Comparison of ENCODE assay signal across 8 cellular contexts in genomic region chr17:67386965-67387551, GRCh38. TPM values are rescaled to one million over a fixed set of nuclear protein-coding genes. Genes with fewer than 3 reads are reported as not detected.
DNase-seq lines count a peak whose midpoint lies in the region; ATAC-seq, FAIRE-seq and TF ChIP-seq lines count a peak whose summit lies in the region.

No MANE protein-coding gene starts in this region.

- peaks cover 18% of the 10 kb centered on the region for H3K36me3 Mint-ChIP-seq in stimulated activated effector memory CD8-positive, alpha-beta T cell treated with anti-CD3 and anti-CD28 coated beads, Interleukin-12 subunit alpha, Interleukin-12 subunit beta, amount 100 ng/mL, for 72 hours

- no peak overlapping the region for H3K9ac ChIP-seq in GM12878 (ENCODE audit: control insufficient read depth, insufficient read depth, low read length)

- TF ChIP-seq EP300 in GM12878 (IDR thresholded peaks at IDR 0.05; ENCODE audit: borderline replicate concordance in 1 of 2, control insufficient read depth in 1 of 2, low read depth in 2 of 2, low read length in 2 of 2): no peak

- no peaks in the 10 kb centered on the region for H4K20me1 ChIP-seq in GM12878 (ENCODE audit: control insufficient read depth, insufficient read depth)

- H3K4me1 ChIP-seq in GM12878 (ENCODE audit: control insufficient read depth, insufficient read depth, low read length) (peaks cover 27% of the 10 kb centered on the region), right lobe of liver (peaks cover 0 to 32% (median 10%) of the 10 kb centered on the region in 4 donors)

- intact Hi-C loops in GM12878 (cut with micrococcal nuclease; ENCODE audit: unreplicated experiment): no loop called here
- intact Hi-C loops in right lobe of liver (cut with DNase I): no loop called here

- H3K9me3 ChIP-seq in MG63: no peaks in the 10 kb centered on the region
- no peaks in the 10 kb centered on the region; the same call in 2 of the 3 replicates for H3K9me3 ChIP-seq in GM12878 (replicated peaks; ENCODE audit: control insufficient read depth, insufficient read depth, low read length)
- H3K9me3 ChIP-seq in right lobe of liver: no peaks in the 10 kb centered on the region

- peak; percentile 76 for DNase-seq in ELR (ENCODE audit: low read depth)
- DNase-seq in MG63: peak; percentile 27
- DNase-seq in T1000 (lab: John Stamatoyannopoulos, UW): peak; percentile 16
- no peak for DNase-seq in GM12878 (ENCODE audit: low read depth, low spot score)
- DNase-seq in right lobe of liver: peak in 1 of 3 donors; percentile 45
- peak; percentile 66 to 88 for DNase-seq in stimulated activated effector memory CD8-positive, alpha-beta T cell treated with anti-CD3 and anti-CD28 coated beads, Interleukin-12 subunit alpha, Interleukin-12 subunit beta, amount 100 ng/mL, for 72 hours (ENCODE audit: low spot score in 2 of 2)

- RAD21 ChIA-PET in GM12878 (lab: Charles Lee; ENCODE audit: unreplicated experiment): interaction anchor here (0.6 to 6.4 kb wide), 3 partner anchors 85 to 216 kb away, joined by 3 to 44 read pairs (median 3); no protein-coding TSS in a partner anchor

- WGBS in GM12878 (ENCODE audit: insufficient coverage, insufficient replicate concordance, low lambda C conversion rate, missing lambda C conversion rate): 52% methylated on average over 16 of the region's 16 CpGs
- WGBS in right lobe of liver (ENCODE audit: insufficient coverage, low coverage, low lambda C conversion rate, missing lambda C conversion rate): 73% methylated on average over 13 of the region's 16 CpGs

- no peak overlapping the region for H3K4me3 Mint-ChIP-seq in stimulated activated effector memory CD8-positive, alpha-beta T cell treated with anti-CD3 and anti-CD28 coated beads, Interleukin-12 subunit alpha, Interleukin-12 subunit beta, amount 100 ng/mL, for 72 hours

- peak overlapping the region; percentile 88 for H3K27ac Mint-ChIP-seq in stimulated activated effector memory CD8-positive, alpha-beta T cell treated with anti-CD3 and anti-CD28 coated beads, Interleukin-12 subunit alpha, Interleukin-12 subunit beta, amount 100 ng/mL, for 72 hours

- POLR2A ChIA-PET in GM12878 (lab: Charles Lee): no interaction called here

- H3K27me3 ChIP-seq in MG63: no peaks in the 10 kb centered on the region
- H3K27me3 ChIP-seq in GM12878 (replicated peaks in 1 of 2; ENCODE audit: control insufficient read depth in 2 of 2, insufficient read depth in 2 of 2, low read length in 1 of 2): no peaks in the 10 kb centered on the region
- no peaks in the 10 kb centered on the region for H3K27me3 ChIP-seq in right lobe of liver

- TF ChIP-seq RAD21 in GM12878 (IDR thresholded peaks at IDR 0.05; ENCODE audit: insufficient read depth, low read depth, low read length): peak; percentile 69

- no TSS peak for BruUV-seq in GM12878 (replicated peaks; lab: Mats Ljungman, UMichigan)

- no peaks in the 10 kb centered on the region for H3K9me3 Mint-ChIP-seq in stimulated activated effector memory CD8-positive, alpha-beta T cell treated with anti-CD3 and anti-CD28 coated beads, Interleukin-12 subunit alpha, Interleukin-12 subunit beta, amount 100 ng/mL, for 72 hours

- ATAC-seq in GM12878 (peak; percentile 37), right lobe of liver (peak; percentile 11 to 55 (median 47)), GM21390 (IDR thresholded peaks at IDR 0.05; ENCODE audit: unreplicated experiment) (no peak), GM21526 (IDR thresholded peaks at IDR 0.05; ENCODE audit: low FRiP score, unreplicated experiment) (no peak)
- ATAC-seq in stimulated activated effector memory CD8-positive, alpha-beta T cell treated with anti-CD3 and anti-CD28 coated beads, Interleukin-12 subunit alpha, Interleukin-12 subunit beta, amount 100 ng/mL, for 72 hours: no peak

- H3K79me2 ChIP-seq in GM12878 (ENCODE audit: control insufficient read depth, insufficient read depth, low read length): peaks cover 72% of the 10 kb centered on the region

- no peak overlapping the region for H2AFZ ChIP-seq in GM12878 (ENCODE audit: control insufficient read depth, low read depth, low read length)

- no peak for FAIRE-seq in GM12878 (lab: Jason Lieb, UNC)

- H3K27ac ChIP-seq in GM12878 (ENCODE audit: control insufficient read depth, insufficient read depth) (no peak overlapping the region), right lobe of liver (no peak overlapping the region)

- no peaks in the 10 kb centered on the region for H3K36me3 ChIP-seq in MG63
- peaks cover 2 to 5% of the 10 kb centered on the region in 2 experiments; a peak in 3 of 4 replicates for H3K36me3 ChIP-seq in GM12878 (ENCODE audit: control insufficient read depth in 2 of 2, insufficient read depth in 2 of 2, low read length in 1 of 2)
- no peaks in the 10 kb centered on the region for H3K36me3 ChIP-seq in right lobe of liver

- SMC1A ChIA-PET in GM12878 (lab: Charles Lee; ENCODE audit: uncharacterized antibody, unreplicated experiment): interaction anchor here (1.0 to 5.5 kb wide), 6 partner anchors 8 to 216 kb away, joined by 3 to 48 read pairs (median 5); no protein-coding TSS in a partner anchor

- H3K4me1 Mint-ChIP-seq in stimulated activated effector memory CD8-positive, alpha-beta T cell treated with anti-CD3 and anti-CD28 coated beads, Interleukin-12 subunit alpha, Interleukin-12 subunit beta, amount 100 ng/mL, for 72 hours: peaks cover 55% of the 10 kb centered on the region

- no peak overlapping the region for H3K4me3 ChIP-seq in MG63
- H3K4me3 ChIP-seq in GM12878: no peak overlapping the region
- H3K4me3 ChIP-seq in right lobe of liver: no peak overlapping the region

- TF ChIP-seq POLR2A in GM12878 (IDR thresholded peaks at IDR 0.05; ENCODE audit: low read depth, low read length): no peak
- no peak for TF ChIP-seq POLR2A in right lobe of liver (IDR thresholded peaks at IDR 0.05)

- CTCF ChIA-PET in GM12878 (lab: Yijun Ruan, JAX): interaction anchor here (0.7 to 19.8 kb wide), 16 partner anchors 8 to 393 kb away, joined by 3 to 291 read pairs (median 4); partner anchors contain the start of gene PITPNC1

- in situ Hi-C loops in GM12878 (cut with MboI): loop anchor here (10.0 kb wide), 1 partner anchor 78 kb away; no protein-coding TSS in a partner anchor

- H3K4me2 ChIP-seq in GM12878 (ENCODE audit: control insufficient read depth, insufficient read depth): peak overlapping the region; percentile 7; the same call in 1 of the 2 replicates

- peak; percentile 63 to 76 (median 73) for TF ChIP-seq CTCF in GM12878 (IDR thresholded peaks at IDR 0.05 in 2 of 3, conservative IDR thresholded peaks at IDR 0.05 in 1 of 3; ENCODE audit: control insufficient read depth in 2 of 3, extremely low read depth in 1 of 3, insufficient read depth in 1 of 3, low read depth in 3 of 3, low read length in 3 of 3)
- peak; percentile 52 to 77 (median 60) for TF ChIP-seq CTCF in right lobe of liver (IDR thresholded peaks at IDR 0.05)

RNA-seq across cellular contexts. Expression of gene PITPNC1, which starts 10.0 kb away (rescaled TPM):
- 0.49 and 0.99 TPM in 2 replicates for total RNA-seq in MG63 (2014; rRNA removed; shearing (Covaris generic); ENCODE audit: low replicate concordance)
- 66.8 and 74.2 TPM in 2 replicates for total RNA-seq in GM12878 (2013; cell fraction: nucleolus; rRNA removed)
- total RNA-seq in GM12878 (2014; rRNA removed) (29.3 and 36.0 TPM in 2 replicates), GM12878 (2014; rRNA removed; fragmentation: Illumina TruSeq; extraction: Trizol) (56.0 and 59.8 TPM in 2 replicates), GM12878 (2021) (57.1 and 62.4 TPM in 2 replicates), right lobe of liver (10 to 100 TPM in 2 of 6 experiments, 1 to 10 TPM in 4; 4.7 to 13.0 (median 7.4) TPM)
- polyA plus RNA-seq in GM12878 (2011; ENCODE audit: low read depth): 31.7 TPM
- polyA plus RNA-seq in GM12878 (2011; rRNA removed) (56.1 and 71.0 TPM in 2 replicates), GM12878 (2014; fragmentation: Illumina TruSeq; extraction: Trizol) (60.9 and 84.9 TPM in 2 replicates), GM12878 (2014; fragmentation: Nextera tagmentation; extraction: Ambion mirVana) (10 to 100 TPM; 12.2 to 24.6 TPM), GM12878 (2014; rRNA removed) (27.0 and 27.2 TPM in 2 replicates), GM12878 (2016; fragmentation: Nextera tagmentation; extraction: Ambion mirVana) (10 to 100 TPM; 44.0 to 50.6 TPM)
- 33.6 and 48.4 TPM in 2 replicates for polyA plus RNA-seq in GM12878 (2011; cell fraction: cytosol; rRNA removed)
- polyA plus RNA-seq in GM12878 (2011; cell fraction: nucleus; rRNA removed): 20.8 and 26.9 TPM in 2 replicates
- 44.8 and 50.5 TPM in 2 replicates for polyA plus RNA-seq in GM12878 (2012)
- 50.2 and 52.9 TPM in 2 replicates for polyA minus RNA-seq in GM12878 (2011; rRNA and poly(A)+ RNA removed)
- 19.9 and 22.7 TPM in 2 replicates for polyA minus RNA-seq in GM12878 (2011; cell fraction: cytosol; rRNA and poly(A)+ RNA removed)
- polyA minus RNA-seq in GM12878 (2011; cell fraction: nucleus; rRNA and poly(A)+ RNA removed): 15.8 and 34.8 TPM in 2 replicates

RNA-seq across cellular contexts. Expression of gene PSMD12, which starts 20.7 kb away (rescaled TPM):
- 20.5 and 53.9 TPM in 2 replicates for total RNA-seq in MG63 (2014; rRNA removed; shearing (Covaris generic); ENCODE audit: low replicate concordance)
- total RNA-seq in GM12878 (2013; cell fraction: nucleolus; rRNA removed): 39.0 and 45.6 TPM in 2 replicates
- total RNA-seq in GM12878 (2014; rRNA removed): 19.8 and 21.4 TPM in 2 replicates
- 36.2 and 37.3 TPM in 2 replicates for total RNA-seq in GM12878 (2014; rRNA removed; fragmentation: Illumina TruSeq; extraction: Trizol)
- 51.5 and 53.5 TPM in 2 replicates for total RNA-seq in GM12878 (2021)
- 16.5 TPM for polyA plus RNA-seq in GM12878 (2011; ENCODE audit: low read depth)
- polyA plus RNA-seq in GM12878 (2011; rRNA removed): 44.0 and 59.3 TPM in 2 replicates
- 16.3 and 17.9 TPM in 2 replicates for polyA plus RNA-seq in GM12878 (2011; cell fraction: cytosol; rRNA removed)
- polyA plus RNA-seq in GM12878 (2011; cell fraction: nucleus; rRNA removed): 13.2 and 18.5 TPM in 2 replicates
- polyA plus RNA-seq in GM12878 (2012): 35.3 and 36.4 TPM in 2 replicates
- polyA plus RNA-seq in GM12878 (2014; fragmentation: Illumina TruSeq; extraction: Trizol): 88.0 and 105 TPM in 2 replicates
- 10 to 100 TPM; 21.2 to 33.0 TPM for polyA plus RNA-seq in GM12878 (2014; fragmentation: Nextera tagmentation; extraction: Ambion mirVana)
- polyA plus RNA-seq in GM12878 (2014; rRNA removed): 48.0 and 50.9 TPM in 2 replicates
- polyA plus RNA-seq in GM12878 (2016; fragmentation: Nextera tagmentation; extraction: Ambion mirVana): 100 to 1,000 TPM; 139 to 149 TPM
- 7.2 and 17.8 TPM in 2 replicates for polyA minus RNA-seq in GM12878 (2011; rRNA and poly(A)+ RNA removed)
- 10.3 and 10.6 TPM in 2 replicates for polyA minus RNA-seq in GM12878 (2011; cell fraction: cytosol; rRNA and poly(A)+ RNA removed)
- polyA minus RNA-seq in GM12878 (2011; cell fraction: nucleus; rRNA and poly(A)+ RNA removed): 7.9 and 18.6 TPM in 2 replicates
- 10 to 100 TPM; 27.3 to 40.1 (median 31.1) TPM for total RNA-seq in right lobe of liver

Comparison
In these comparisons a context has a peak if more than half of its experiments do, and no peak if none do; other contexts are left out.
1. ATAC-seq: peak in GM12878 (single experiment) and right lobe of liver (4 of 4); none in stimulated activated effector memory CD8-positive, alpha-beta T cell treated with anti-CD3 and anti-CD28 coated beads, Interleukin-12 subunit alpha, Interleukin-12 subunit beta, amount 100 ng/mL, for 72 hours (single experiment), GM21390 (single experiment) and GM21526 (single experiment).